In the genomic region with DNA sequence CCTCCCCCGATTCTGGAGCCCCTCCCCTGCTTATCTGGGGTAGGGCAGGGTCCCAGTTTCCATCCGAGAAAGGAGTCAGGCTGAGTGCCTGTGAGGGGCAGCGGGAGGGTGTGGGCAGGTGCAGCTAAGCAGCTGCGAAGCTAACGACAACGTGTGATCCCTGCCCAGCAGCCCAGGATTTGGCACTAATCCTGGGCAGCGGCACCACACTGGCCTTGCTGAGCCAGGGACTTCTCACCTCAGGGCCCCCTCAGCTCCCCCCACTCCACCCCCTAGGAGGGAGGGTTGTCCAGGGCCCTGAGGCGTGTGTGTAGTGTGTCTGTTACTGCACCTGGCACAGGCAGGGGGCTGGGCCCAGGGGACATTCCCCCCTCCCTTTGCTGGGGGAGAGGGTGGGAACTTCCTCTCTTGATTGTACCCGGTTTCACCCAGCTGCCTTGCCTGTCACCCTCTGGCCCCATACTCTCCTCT, we compare ENCODE assay signal across 8 cellular contexts. TPM values are rescaled to one million over a fixed set of nuclear protein-coding genes. Genes with fewer than 3 reads are reported as not detected.
DNase-seq lines count a peak whose midpoint lies in the region; ATAC-seq, FAIRE-seq and TF ChIP-seq lines count a peak whose summit lies in the region.

No MANE protein-coding gene starts in this region.

- H3K27ac Mint-ChIP-seq in activated CD8-positive, alpha-beta memory T cell treated with anti-CD3 and anti-CD28 coated beads, Interleukin-2, amount 10 ng/mL, durations not matched to agents 7 days and 5 days, result no peak overlapping the region

- peaks cover 4% of the 10 kb centered on the region for H3K4me1 Mint-ChIP-seq in activated CD8-positive, alpha-beta memory T cell treated with anti-CD3 and anti-CD28 coated beads, Interleukin-2, amount 10 ng/mL, durations not matched to agents 7 days and 5 days

- no peaks in the 10 kb centered on the region for H3K27me3 ChIP-seq in iPS-20b (ENCODE audit: insufficient read depth, low read length)
- H3K27me3 ChIP-seq in small intestine (ENCODE audit: control insufficient read depth in 2 of 2, insufficient read depth in 2 of 2, low read length in 2 of 2), result no peaks in the 10 kb centered on the region

- H3K27ac ChIP-seq in iPS-20b (ENCODE audit: low read length) (no peak overlapping the region), small intestine (ENCODE audit: low read depth in 1 of 2, low read length in 1 of 2) (peak overlapping the region in 1 of 2 donors; percentile 83)

- H3K9me3 Mint-ChIP-seq in activated CD8-positive, alpha-beta memory T cell treated with anti-CD3 and anti-CD28 coated beads, Interleukin-2, amount 10 ng/mL, durations not matched to agents 7 days and 5 days (ENCODE audit: low read depth), result no peaks in the 10 kb centered on the region

- WGBS in small intestine, 3 donors, result 9 to 24% (median 13%) methylated on average over 6 to 9 of the region's 9 CpGs

- no peak for TF ChIP-seq CTCF in GM12865 (IDR thresholded peaks at IDR 0.05; ENCODE audit: insufficient read depth, low read depth, low read length, missing control alignments)

- H3K9me3 ChIP-seq in iPS-20b (ENCODE audit: insufficient read depth, low read depth, low read length) (no peaks in the 10 kb centered on the region), small intestine (ENCODE audit: control insufficient read depth, low read depth) (no peaks in the 10 kb centered on the region)

- H3K36me3 ChIP-seq in iPS-20b (ENCODE audit: insufficient read depth, low read depth, low read length) (peaks cover 26% of the 10 kb centered on the region), small intestine (ENCODE audit: control insufficient read depth in 2 of 2, insufficient read depth in 2 of 2, low read length in 2 of 2) (peaks cover 0 to 7% of the 10 kb centered on the region in 2 donors)

- H3K9ac ChIP-seq in iPS-20b (ENCODE audit: low read depth, low read length), result peak overlapping the region; percentile 48; the same call in 1 of the 2 replicates

- H3K4me3 ChIP-seq in GM12865 (ENCODE audit: low read depth, low read length) (no peak overlapping the region), iPS-20b (ENCODE audit: low read length) (no peak overlapping the region), small intestine (ENCODE audit: low read depth in 1 of 2, low read length in 2 of 2) (no peak overlapping the region)

- peaks cover 7% of the 10 kb centered on the region for H3K36me3 Mint-ChIP-seq in activated CD8-positive, alpha-beta memory T cell treated with anti-CD3 and anti-CD28 coated beads, Interleukin-2, amount 10 ng/mL, durations not matched to agents 7 days and 5 days

- no peaks in the 10 kb centered on the region for H3K27me3 Mint-ChIP-seq in activated CD8-positive, alpha-beta memory T cell treated with anti-CD3 and anti-CD28 coated beads, Interleukin-2, amount 10 ng/mL, durations not matched to agents 7 days and 5 days

- CTCF ChIA-PET in activated CD8-positive, alpha-beta memory T cell treated with anti-CD3 and anti-CD28 coated beads, Interleukin-2, amount 10 ng/mL, durations not matched to agents 7 days and 5 days (lab: Charles Lee), result interaction anchor here (1.4 to 15.9 kb wide), 4 partner anchors 10 to 82 kb away, joined by 3 to 410 read pairs (median 44); partner anchors contain the start of gene ATG101

- H3K4me3 Mint-ChIP-seq in activated CD8-positive, alpha-beta memory T cell treated with anti-CD3 and anti-CD28 coated beads, Interleukin-2, amount 10 ng/mL, durations not matched to agents 7 days and 5 days, result no peak overlapping the region

- FAIRE-seq in small intestine (lab: Jason Lieb, UNC), result no peak

- DNase-seq in GM12865 (ENCODE audit: low read depth), result peak; percentile 54
- DNase-seq in NCI-H345 treated with DMSO at 0.1 percent for 48 hours (lab: John Stamatoyannopoulos, UW; ENCODE audit: unreplicated experiment), result peak; percentile 62
- DNase-seq in small intestine, result no peak
- DNase-seq in NCI-H774 (lab: John Stamatoyannopoulos, UW), result no peak
- DNase-seq in activated CD8-positive, alpha-beta memory T cell treated with anti-CD3 and anti-CD28 coated beads, Interleukin-2, amount 10 ng/mL, durations not matched to agents 7 days and 5 days, result no peak

- ATAC-seq in HG02678 (IDR thresholded peaks at IDR 0.05; ENCODE audit: unreplicated experiment), result peak; percentile 84
- no peak for ATAC-seq in GM18870 (IDR thresholded peaks at IDR 0.05; ENCODE audit: unreplicated experiment)
- no peak for ATAC-seq in activated CD8-positive, alpha-beta memory T cell treated with anti-CD3 and anti-CD28 coated beads, Interleukin-2, amount 10 ng/mL, durations not matched to agents 7 days and 5 days

- H3K4me1 ChIP-seq in iPS-20b (ENCODE audit: insufficient read depth, low read length), result no peaks in the 10 kb centered on the region; the same call in 1 of the 2 replicates
- H3K4me1 ChIP-seq in small intestine (ENCODE audit: control insufficient read depth in 2 of 2, insufficient read depth in 1 of 2, low read depth in 1 of 2, low read length in 1 of 2), result no peaks in the 10 kb centered on the region

RNA-seq across cellular contexts. Expression of gene SMIM41, which starts 1.8 kb away (rescaled TPM):
- 1 to 10 TPM in 1 of 3 donors, under 1 TPM in 1, not detected in 1; 0.46 to 1.6 TPM for polyA plus RNA-seq in small intestine
- total RNA-seq in activated CD8-positive, alpha-beta memory T cell treated with anti-CD3 and anti-CD28 coated beads, Interleukin-2, amount 10 ng/mL, durations not matched to agents 7 days and 5 days, result not detected

RNA-seq across cellular contexts. Expression of gene ATG101, which starts 11.5 kb away (rescaled TPM):
- 10 to 100 TPM; 49.2 to 65.1 (median 61.7) TPM for polyA plus RNA-seq in small intestine
- 10 to 100 TPM; 33.3 to 42.2 TPM for total RNA-seq in activated CD8-positive, alpha-beta memory T cell treated with anti-CD3 and anti-CD28 coated beads, Interleukin-2, amount 10 ng/mL, durations not matched to agents 7 days and 5 days

RNA-seq across cellular contexts. Expression of gene NR4A1, which starts 30.1 kb away (rescaled TPM):
- polyA plus RNA-seq in small intestine, result 100 to 1,000 TPM in 1 of 3 donors, 10 to 100 TPM in 1, 1 to 10 TPM in 1; 6.7 to 100 (median 15.1) TPM
- total RNA-seq in activated CD8-positive, alpha-beta memory T cell treated with anti-CD3 and anti-CD28 coated beads, Interleukin-2, amount 10 ng/mL, durations not matched to agents 7 days and 5 days, result 10 to 100 TPM in 1 of 2 experiments, 1 to 10 TPM in 1; 8.4 to 41.8 TPM

Comparison
In these comparisons a context has a peak if more than half of its experiments do, and no peak if none do; other contexts are left out.
1. DNase-seq: peak in GM12865 (single experiment) and NCI-H345 treated with DMSO at 0.1 percent for 48 hours (single experiment); none in small intestine (single experiment), NCI-H774 (single experiment) and activated CD8-positive, alpha-beta memory T cell treated with anti-CD3 and anti-CD28 coated beads, Interleukin-2, amount 10 ng/mL, durations not matched to agents 7 days and 5 days (single experiment).